Comparison of ENCODE assay signal across 8 cellular contexts in the genomic region with DNA sequence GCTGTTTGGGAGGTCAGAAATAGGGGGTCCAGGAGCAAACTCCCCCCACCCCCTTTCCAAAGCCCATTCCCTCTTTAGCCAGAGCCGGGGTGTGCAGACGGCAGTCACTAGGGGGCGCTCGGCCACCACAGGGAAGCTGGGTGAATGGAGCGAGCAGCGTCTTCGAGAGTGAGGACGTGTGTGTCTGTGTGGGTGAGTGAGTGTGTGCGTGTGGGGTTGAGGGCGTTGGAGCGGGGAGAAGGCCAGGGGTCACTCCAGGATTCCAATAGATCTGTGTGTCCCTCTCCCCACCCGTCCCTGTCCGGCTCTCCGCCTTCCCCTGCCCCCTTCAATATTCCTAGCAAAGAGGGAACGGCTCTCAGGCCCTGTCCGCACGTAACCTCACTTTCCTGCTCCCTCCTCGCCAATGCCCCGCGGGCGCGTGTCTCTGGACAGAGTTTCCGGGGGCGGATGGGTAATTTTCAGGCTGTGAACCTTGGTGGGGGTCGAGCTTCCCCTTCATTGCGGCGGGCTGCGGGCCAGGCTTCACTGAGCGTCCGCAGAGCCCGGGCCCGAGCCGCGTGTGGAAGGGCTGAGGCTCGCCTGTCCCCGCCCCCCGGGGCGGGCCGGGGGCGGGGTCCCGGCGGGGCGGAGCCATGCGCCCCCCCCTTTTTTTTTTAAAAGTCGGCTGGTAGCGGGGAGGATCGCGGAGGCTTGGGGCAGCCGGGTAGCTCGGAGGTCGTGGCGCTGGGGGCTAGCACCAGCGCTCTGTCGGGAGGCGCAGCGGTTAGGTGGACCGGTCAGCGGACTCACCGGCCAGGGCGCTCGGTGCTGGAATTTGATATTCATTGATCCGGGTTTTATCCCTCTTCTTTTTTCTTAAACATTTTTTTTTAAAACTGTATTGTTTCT. TPM values are rescaled to one million over a fixed set of nuclear protein-coding genes. Genes with fewer than 3 reads are reported as not detected.
DNase-seq lines count a peak whose midpoint lies in the region; ATAC-seq and TF ChIP-seq lines count a peak whose summit lies in the region.

A gene (plus strand): TSS at position 686 of the 891 bp plus-strand sequence.

- H3K27ac Mint-ChIP-seq in activated T-helper 2 cell treated with anti-CD3 and anti-CD28 coated beads, Interferon-gamma antibody, Interleukin-2, Interleukin-4, amounts not matched to agents 10 μg/mL and 5 μg/mL and 100 μg/mL, durations not matched to agents 14 hours and 24 hours and 36 hours: peak within 1 kb of the TSS; percentile 89
- H3K27ac Mint-ChIP-seq in nephron: peak within 1 kb of the TSS; percentile 93 to 97 (median 96)
- H3K27ac Mint-ChIP-seq in stimulated activated naive CD8-positive, alpha-beta T cell treated with anti-CD3 and anti-CD28 coated beads, Interleukin-15, amount 100 ng/mL, for 72 hours: peak within 1 kb of the TSS; percentile 84 to 100

- peaks cover 30% of the 10 kb centered on the region for H3K4me1 Mint-ChIP-seq in activated T-helper 2 cell treated with anti-CD3 and anti-CD28 coated beads, Interferon-gamma antibody, Interleukin-2, Interleukin-4, amounts not matched to agents 10 μg/mL and 5 μg/mL and 100 μg/mL, durations not matched to agents 14 hours and 24 hours and 36 hours (ENCODE audit: low read depth)
- H3K4me1 Mint-ChIP-seq in nephron: peaks cover 46% of the 10 kb centered on the region
- peaks cover 36% of the 10 kb centered on the region for H3K4me1 Mint-ChIP-seq in stimulated activated naive CD8-positive, alpha-beta T cell treated with anti-CD3 and anti-CD28 coated beads, Interleukin-15, amount 100 ng/mL, for 72 hours

- H3K4me3 Mint-ChIP-seq in activated T-helper 2 cell treated with anti-CD3 and anti-CD28 coated beads, Interferon-gamma antibody, Interleukin-2, Interleukin-4, amounts not matched to agents 10 μg/mL and 5 μg/mL and 100 μg/mL, durations not matched to agents 14 hours and 24 hours and 36 hours (ENCODE audit: low read depth): peak within 1 kb of the TSS; percentile 93
- peak within 1 kb of the TSS; percentile 93 to 99 (median 99) for H3K4me3 Mint-ChIP-seq in nephron
- H3K4me3 Mint-ChIP-seq in stimulated activated naive CD8-positive, alpha-beta T cell treated with anti-CD3 and anti-CD28 coated beads, Interleukin-15, amount 100 ng/mL, for 72 hours: peak within 1 kb of the TSS; percentile 91 to 92

- intact Hi-C loops in activated T-helper 2 cell treated with anti-CD3 and anti-CD28 coated beads, Interferon-gamma antibody, Interleukin-2, Interleukin-4, amounts not matched to agents 10 μg/mL and 5 μg/mL and 100 μg/mL, durations not matched to agents 14 hours and 24 hours and 36 hours (cut with micrococcal nuclease): loop anchor here (1.0 to 5.0 kb wide), 7 partner anchors 69 to 488 kb away; a partner anchor contains a TSS

- peak; percentile 94 for DNase-seq in Daoy (ENCODE audit: low read depth)
- peak; percentile 85 for DNase-seq in LHCN-M2 (ENCODE audit: low read depth)
- DNase-seq in RPMI8226: peak; percentile 91
- DNase-seq in activated T-helper 2 cell treated with anti-CD3 and anti-CD28 coated beads, Interferon-gamma antibody, Interleukin-2, Interleukin-4, amounts not matched to agents 10 μg/mL and 5 μg/mL and 100 μg/mL, durations not matched to agents 14 hours and 24 hours and 36 hours (ENCODE audit: low spot score): peak; percentile 84
- DNase-seq in fibroblast of peridontal ligament (ENCODE audit: extremely low read depth): peak; percentile 91
- DNase-seq in stimulated activated naive CD8-positive, alpha-beta T cell treated with anti-CD3 and anti-CD28 coated beads, Interleukin-15, amount 100 ng/mL, for 72 hours: peak; percentile 87 to 88

- peak; percentile 96 to 98 (median 98) for TF ChIP-seq CTCF in nephron (IDR thresholded peaks at IDR 0.05; ENCODE audit: unreplicated experiment in 3 of 3)

- peaks cover 1% of the 10 kb centered on the region for H3K27me3 Mint-ChIP-seq in activated T-helper 2 cell treated with anti-CD3 and anti-CD28 coated beads, Interferon-gamma antibody, Interleukin-2, Interleukin-4, amounts not matched to agents 10 μg/mL and 5 μg/mL and 100 μg/mL, durations not matched to agents 14 hours and 24 hours and 36 hours (ENCODE audit: low read depth)
- H3K27me3 Mint-ChIP-seq in nephron (ENCODE audit: low read depth): peaks cover 8% of the 10 kb centered on the region
- H3K27me3 Mint-ChIP-seq in stimulated activated naive CD8-positive, alpha-beta T cell treated with anti-CD3 and anti-CD28 coated beads, Interleukin-15, amount 100 ng/mL, for 72 hours: no peaks in the 10 kb centered on the region

- peak; percentile 47 for ATAC-seq in GM21825 (IDR thresholded peaks at IDR 0.05; ENCODE audit: unreplicated experiment)
- ATAC-seq in stimulated activated naive CD8-positive, alpha-beta T cell treated with anti-CD3 and anti-CD28 coated beads, Interleukin-15, amount 100 ng/mL, for 72 hours: peak; percentile 78

- H3K36me3 Mint-ChIP-seq in activated T-helper 2 cell treated with anti-CD3 and anti-CD28 coated beads, Interferon-gamma antibody, Interleukin-2, Interleukin-4, amounts not matched to agents 10 μg/mL and 5 μg/mL and 100 μg/mL, durations not matched to agents 14 hours and 24 hours and 36 hours (ENCODE audit: low read depth): peaks cover 15% of the 10 kb centered on the region
- peaks cover 23% of the 10 kb centered on the region for H3K36me3 Mint-ChIP-seq in nephron (ENCODE audit: low read depth)

- no peaks in the 10 kb centered on the region for H3K9me3 Mint-ChIP-seq in activated T-helper 2 cell treated with anti-CD3 and anti-CD28 coated beads, Interferon-gamma antibody, Interleukin-2, Interleukin-4, amounts not matched to agents 10 μg/mL and 5 μg/mL and 100 μg/mL, durations not matched to agents 14 hours and 24 hours and 36 hours
- no peaks in the 10 kb centered on the region for H3K9me3 Mint-ChIP-seq in nephron
- H3K9me3 Mint-ChIP-seq in stimulated activated naive CD8-positive, alpha-beta T cell treated with anti-CD3 and anti-CD28 coated beads, Interleukin-15, amount 100 ng/mL, for 72 hours: no peaks in the 10 kb centered on the region

RNA-seq across cellular contexts. Expression of the gene that starts here (rescaled TPM):
- total RNA-seq in Daoy (2014; rRNA removed; shearing (Covaris generic)): 57.1 and 77.5 TPM in 2 replicates
- total RNA-seq in LHCN-M2 (2014; rRNA removed): 323 and 326 TPM in 2 replicates
- polyA plus RNA-seq in LHCN-M2 (2012): 63.4 TPM
- total RNA-seq in activated T-helper 2 cell treated with anti-CD3 and anti-CD28 coated beads, Interferon-gamma antibody, Interleukin-2, Interleukin-4, amounts not matched to agents 10 μg/mL and 5 μg/mL and 100 μg/mL, durations not matched to agents 14 hours and 24 hours and 36 hours: 50.7 and 55.2 TPM in 2 replicates

Comparison
In these comparisons a context has a peak if more than half of its experiments do, and no peak if none do; other contexts are left out.
1. Peak in every context shown above with its lines: DNase-seq and ATAC-seq.